ENCODE assay signal across 17 cellular contexts in genomic region chr14:30298266-30298795, GRCh38.
A peak's percentile ranks its signal among the peaks of the same experiment; 100 is the strongest.
DNase-seq lines count a peak whose midpoint lies in the region; ATAC-seq and TF ChIP-seq lines count a peak whose summit lies in the region.
"Had no signal": no experiment of that assay in that cellular context is flagged by ENCODE, and none has a peak within 500 bp of the region (broad histone marks: within the 10 kb centered on the region; RNA-seq: fewer than 3 reads in every experiment).

No MANE protein-coding gene starts in this region.

- peak; percentile 17 for DNase-seq in MCF 10A (ENCODE audit: unreplicated experiment)
- DNase-seq in breast epithelium (ENCODE audit: low spot score in 2 of 2) = no peak
- peak; percentile 77 for DNase-seq in SK-N-DZ (ENCODE audit: low spot score)
- peak; percentile 11 for DNase-seq in iPS-NIHi7 (ENCODE audit: extremely low spot score)
- peak; percentile 75 to 78 for DNase-seq in thyroid gland
- no peak for DNase-seq in effector memory CD8-positive, alpha-beta T cell
- no peak for DNase-seq in NCI-H187 (lab: John Stamatoyannopoulos, UW)
- no peak for DNase-seq in amniotic stem cell (lab: John Stamatoyannopoulos, UW)
- DNase-seq: GOT3, NCI-H1092 treated with DMSO at 0.1 percent for 48 hours, NCI-H146, NCI-H2081 treated with DMSO at 0.1 percent for 48 hours, NCI-H510A, NCI-H774, PC-3 had no signal

- no peak overlapping the region for H3K4me3 ChIP-seq in breast epithelium
- no peak overlapping the region for H3K4me3 ChIP-seq in thyroid gland (replicated peaks in 1 of 3)

- no TSS peak for BruUV-seq in MCF 10A (replicated peaks; lab: Mats Ljungman, UMichigan)

- H3K27ac ChIP-seq in breast epithelium = no peak overlapping the region
- H3K27ac ChIP-seq in thyroid gland = peak overlapping the region; percentile 69 to 79 (median 76)
- H3K27ac ChIP-seq: RWPE1 had no signal

- ATAC-seq in effector memory CD8-positive, alpha-beta T cell (replicated peaks) = no peak
- ATAC-seq: PC-3 had no signal

- CTCF ChIA-PET in MCF 10A (lab: Yijun Ruan, JAX) = interaction anchor here (1.0 to 2.4 kb wide), 5 partner anchors 10 to 84 kb away, joined by 3 to 26 read pairs (median 3); no protein-coding TSS in a partner anchor

- no peak for TF ChIP-seq CTCF in MCF 10A (IDR thresholded peaks at IDR 0.05; ENCODE audit: unreplicated experiment)
- TF ChIP-seq CTCF in breast epithelium (IDR thresholded peaks at IDR 0.05) = no peak
- no peak for TF ChIP-seq CTCF in thyroid gland (IDR thresholded peaks at IDR 0.05)

- intact Hi-C loops in MCF 10A (cut with micrococcal nuclease) = no loop called here
- intact Hi-C loops in breast epithelium (cut with DNase I; ENCODE audit: low total_unique reads) = no loop called here
- intact Hi-C loops in thyroid gland (cut with DNase I) = no loop called here

- H3K4me3 Mint-ChIP-seq in MCF 10A (ENCODE audit: unreplicated experiment) = no peak overlapping the region
- H3K4me3 Mint-ChIP-seq in effector memory CD8-positive, alpha-beta T cell = no peak overlapping the region
- H3K4me3 Mint-ChIP-seq: B cell had no signal

- H3K27me3 ChIP-seq in breast epithelium (no peaks in the 10 kb centered on the region), thyroid gland (no peaks in the 10 kb centered on the region)

- H3K9me3 ChIP-seq in breast epithelium (no peaks in the 10 kb centered on the region), thyroid gland (no peaks in the 10 kb centered on the region)

- H3K27ac Mint-ChIP-seq in MCF 10A (ENCODE audit: low read depth, unreplicated experiment) = no peak overlapping the region
- no peak overlapping the region for H3K27ac Mint-ChIP-seq in effector memory CD8-positive, alpha-beta T cell
- H3K27ac Mint-ChIP-seq: B cell had no signal

- POLR2A ChIA-PET in MCF 10A (lab: Yijun Ruan, JAX) = interaction anchor here (0.6 to 1.4 kb wide), 11 partner anchors 10 to 365 kb away, joined by 3 to 6 read pairs (median 3); no protein-coding TSS in a partner anchor

- H3K4me1 Mint-ChIP-seq in MCF 10A (ENCODE audit: insufficient read depth, unreplicated experiment) = peaks cover 14% of the 10 kb centered on the region
- peaks cover 0 to 4% of the 10 kb centered on the region in 2 donors for H3K4me1 Mint-ChIP-seq in effector memory CD8-positive, alpha-beta T cell (ENCODE audit: low read depth in 2 of 2)

- H3K4me1 ChIP-seq in breast epithelium (no peaks in the 10 kb centered on the region), thyroid gland (peaks cover 23 to 36% of the 10 kb centered on the region in 2 donors)

- WGBS in thyroid gland, 2 donors = 23 to 30% methylated on average over 3 of the region's 3 CpGs

- H3K27me3 Mint-ChIP-seq in MCF 10A (ENCODE audit: insufficient read depth, unreplicated experiment) = no peaks in the 10 kb centered on the region
- no peaks in the 10 kb centered on the region for H3K27me3 Mint-ChIP-seq in effector memory CD8-positive, alpha-beta T cell
- H3K27me3 Mint-ChIP-seq: B cell had no signal

- peaks cover 2% of the 10 kb centered on the region for H3K36me3 Mint-ChIP-seq in MCF 10A (ENCODE audit: insufficient read depth, unreplicated experiment)
- peaks cover 2% of the 10 kb centered on the region for H3K36me3 Mint-ChIP-seq in effector memory CD8-positive, alpha-beta T cell (ENCODE audit: insufficient read depth)

- TF ChIP-seq POLR2A in breast epithelium (IDR thresholded peaks at IDR 0.05) (no peak), thyroid gland (IDR thresholded peaks at IDR 0.05) (no peak)

- H3K36me3 ChIP-seq in breast epithelium = no peaks in the 10 kb centered on the region
- H3K36me3 ChIP-seq in thyroid gland = no peaks in the 10 kb centered on the region

- no peaks in the 10 kb centered on the region for H3K9me3 Mint-ChIP-seq in MCF 10A (ENCODE audit: unreplicated experiment)
- peaks cover 2 to 8% of the 10 kb centered on the region in 2 donors for H3K9me3 Mint-ChIP-seq in effector memory CD8-positive, alpha-beta T cell

Comparison
In these comparisons a context has a peak if more than half of its experiments do, and no peak if none do; other contexts are left out.
1. DNase-seq: peak in MCF 10A (single experiment), SK-N-DZ (single experiment), iPS-NIHi7 (single experiment) and thyroid gland (2 of 2); none in breast epithelium (0 of 2), effector memory CD8-positive, alpha-beta T cell (0 of 3), NCI-H187 (0 of 2) and amniotic stem cell (single experiment).
2. H3K27ac ChIP-seq: peak in thyroid gland (3 of 3); none in breast epithelium (0 of 2).